ENCODE assay signal across 8 cellular contexts in the genomic region with DNA sequence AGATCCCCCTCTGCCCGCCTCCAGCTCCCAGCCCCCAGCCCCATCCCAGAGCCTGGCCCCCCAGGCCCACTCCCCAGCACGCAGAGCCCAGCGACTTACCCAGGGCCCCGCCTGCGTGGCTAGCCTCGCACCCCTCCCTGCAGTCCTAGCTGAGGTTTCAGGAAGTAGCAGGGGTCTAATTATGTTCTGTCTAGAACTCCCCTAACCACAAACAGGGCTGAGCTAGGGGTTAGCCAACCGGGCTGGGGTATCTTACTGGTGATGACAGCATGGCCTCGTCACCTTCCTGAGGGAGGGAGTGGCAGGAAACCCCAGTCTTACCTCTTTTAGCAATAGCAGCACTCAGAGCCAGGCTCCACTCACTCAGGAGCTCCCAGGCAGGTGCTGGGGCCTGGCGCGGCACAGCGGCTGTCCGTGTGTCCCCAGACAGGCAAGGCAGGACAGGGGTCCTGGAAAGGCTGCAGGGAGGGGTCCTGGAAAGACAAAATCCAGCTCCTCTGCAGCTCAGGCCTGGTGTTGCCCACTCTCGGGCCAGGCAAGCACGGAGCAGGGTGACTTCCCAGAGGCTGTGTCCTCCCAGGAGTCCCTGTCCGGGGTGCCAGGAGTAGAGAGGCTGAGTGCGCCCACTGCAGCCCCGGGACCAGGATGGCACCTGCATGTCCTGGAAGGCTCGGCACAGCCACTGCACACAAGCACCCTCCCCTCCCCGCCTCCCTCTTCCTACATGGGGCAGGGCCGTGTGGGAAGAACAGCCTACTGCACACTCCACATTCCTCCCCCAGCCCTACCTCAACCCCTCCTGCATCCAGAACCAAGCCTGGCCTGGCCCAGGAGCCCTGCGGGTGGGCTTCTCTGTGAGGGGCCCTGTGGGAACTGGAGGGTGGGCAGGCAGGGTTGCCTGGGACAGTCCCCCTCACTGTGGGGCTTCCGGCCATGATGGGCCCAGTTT. TPM values are rescaled to one million over a fixed set of nuclear protein-coding genes. Genes with fewer than 3 reads are reported as not detected.
A peak's percentile ranks its signal among the peaks of the same experiment; 100 is the strongest.
DNase-seq lines count a peak whose midpoint lies in the region; ATAC-seq, FAIRE-seq and TF ChIP-seq lines count a peak whose summit lies in the region.

A gene with protein sequence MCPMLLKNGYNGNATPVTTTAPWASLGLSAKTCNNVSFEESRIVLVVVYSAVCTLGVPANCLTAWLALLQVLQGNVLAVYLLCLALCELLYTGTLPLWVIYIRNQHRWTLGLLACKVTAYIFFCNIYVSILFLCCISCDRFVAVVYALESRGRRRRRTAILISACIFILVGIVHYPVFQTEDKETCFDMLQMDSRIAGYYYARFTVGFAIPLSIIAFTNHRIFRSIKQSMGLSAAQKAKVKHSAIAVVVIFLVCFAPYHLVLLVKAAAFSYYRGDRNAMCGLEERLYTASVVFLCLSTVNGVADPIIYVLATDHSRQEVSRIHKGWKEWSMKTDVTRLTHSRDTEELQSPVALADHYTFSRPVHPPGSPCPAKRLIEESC (minus strand): TSS at position 151 of the 949 bp plus-strand sequence. CDS start 10,010 bp downstream, outside the sequence.

- H3K27ac ChIP-seq in RWPE2 (ENCODE audit: poor library complexity, severe bottlenecking) (no peak within 1 kb of the TSS), liver (ENCODE audit: low read depth in 1 of 2, low read length in 2 of 2) (peak within 1 kb of the TSS; percentile 75 to 79)

- peak; percentile 81 for DNase-seq in GM12892 (ENCODE audit: insufficient read length)
- peak; percentile 72 for DNase-seq in RWPE2 (ENCODE audit: low spot score)
- peak; percentile 95 for DNase-seq in activated effector memory CD4-positive, alpha-beta T cell treated with anti-CD3 and anti-CD28 coated beads, Interleukin-2, amount 50 U/mL, for 16 hours
- DNase-seq in stimulated activated CD8-positive, alpha-beta memory T cell treated with anti-CD3 and anti-CD28 coated beads, Interleukin-4, amount 100 ng/mL, for 24 hours (ENCODE audit: low read depth) = peak; percentile 75
- no peak for DNase-seq in DMS153 (lab: John Stamatoyannopoulos, UW)

- peak within 1 kb of the TSS in 1 of 2 donors; percentile 44 for H3K9ac ChIP-seq in liver (ENCODE audit: low read depth in 1 of 2, low read length in 2 of 2)

- TF ChIP-seq POLR2A in GM12892 (IDR thresholded peaks at IDR 0.05; ENCODE audit: low read depth, low read length) = peak; percentile 95

- WGBS in liver = 72% methylated on average over 22 of the region's 22 CpGs

- FAIRE-seq in GM12892 (lab: Jason Lieb, UNC) = peak; percentile 100

- H3K4me3 ChIP-seq in RWPE2 (ENCODE audit: severe bottlenecking) (no peak within 1 kb of the TSS), liver (ENCODE audit: low read depth in 1 of 3, low read length in 3 of 3) (peak within 1 kb of the TSS in 2 of 3 donors; percentile 5 to 24)

- no peaks in the 10 kb centered on the region for H3K9me3 ChIP-seq in RWPE2 (ENCODE audit: severe bottlenecking)
- no peaks in the 10 kb centered on the region for H3K9me3 ChIP-seq in liver (ENCODE audit: control insufficient read depth in 4 of 4, low read length in 3 of 4)

- no peaks in the 10 kb centered on the region for H3K27me3 ChIP-seq in RWPE2 (ENCODE audit: insufficient read depth, poor library complexity, severe bottlenecking)
- H3K27me3 ChIP-seq in liver (ENCODE audit: control insufficient read depth in 4 of 4, insufficient read depth in 4 of 4, low read length in 3 of 4) = no peaks in the 10 kb centered on the region

- H3K36me3 ChIP-seq in RWPE2 (ENCODE audit: low read depth) (no peaks in the 10 kb centered on the region), liver (ENCODE audit: control insufficient read depth in 4 of 4, insufficient read depth in 3 of 4, low read depth in 1 of 4, low read length in 3 of 4) (no peaks in the 10 kb centered on the region)

- TF ChIP-seq RAD21 in liver (IDR thresholded peaks at IDR 0.05) = no peak

- no peak for TF ChIP-seq CTCF in RWPE2 (IDR thresholded peaks at IDR 0.05; ENCODE audit: poor library complexity, severe bottlenecking)
- no peak for TF ChIP-seq CTCF in liver (IDR thresholded peaks at IDR 0.05; ENCODE audit: low read depth, low read length, missing input control)

- no peaks in the 10 kb centered on the region for H3K4me1 ChIP-seq in RWPE2 (ENCODE audit: insufficient read depth, poor library complexity, severe bottlenecking)
- H3K4me1 ChIP-seq in liver (ENCODE audit: control insufficient read depth in 4 of 4, insufficient read depth in 4 of 4, low read length in 3 of 4) = peaks cover 0 to 7% (median 0%) of the 10 kb centered on the region in 4 donors

- ATAC-seq in HG02840 (IDR thresholded peaks at IDR 0.05; ENCODE audit: low FRiP score, unreplicated experiment) (peak; percentile 58), RWPE2 (ENCODE audit: low read depth) (peak; percentile 37), GM19397 (IDR thresholded peaks at IDR 0.05; ENCODE audit: unreplicated experiment) (no peak)

TF ChIP-seq in liver, 16 proteins besides CTCF, POLR2A, EP300 and RAD21:
- TF ChIP-seq REST (IDR thresholded peaks at IDR 0.05) (no peak), YY1 (IDR thresholded peaks at IDR 0.05) (no peak), FOXA2 (IDR thresholded peaks at IDR 0.05) (no peak), HNF4G (IDR thresholded peaks at IDR 0.05) (no peak), JUND (IDR thresholded peaks at IDR 0.05) (no peak)

RNA-seq across cellular contexts. Expression of the gene that starts here (rescaled TPM):
- polyA plus RNA-seq in GM12892 (2012; ENCODE audit: missing spikeins) = 13.8 TPM
- 1 to 10 TPM; 1.2 TPM for total RNA-seq in liver
- under 1 TPM; 0.32 to 0.33 TPM for polyA plus RNA-seq in liver
